In genomic region chr5:125198270-125198974, GRCh38 we compare ENCODE assay signal across 8 cellular contexts.
DNase-seq lines count a peak whose midpoint lies in the region; FAIRE-seq and TF ChIP-seq lines count a peak whose summit lies in the region.

No MANE protein-coding gene starts in this region.

- 35 to 43% methylated on average over 3 of the region's 3 CpGs for WGBS in thyroid gland, 2 donors

- TF ChIP-seq CTCF in astrocyte of the spinal cord (IDR thresholded peaks at IDR 0.05; ENCODE audit: low read depth, low read length) (no peak), thyroid gland (IDR thresholded peaks at IDR 0.05) (no peak), vagina (IDR thresholded peaks at IDR 0.05) (no peak)

- H3K4me3 ChIP-seq in astrocyte of the spinal cord (ENCODE audit: low read depth, low read length) (no peak overlapping the region), thyroid gland (replicated peaks in 1 of 3) (no peak overlapping the region), vagina (no peak overlapping the region)

- no peak overlapping the region for H3K27ac ChIP-seq in thyroid gland
- no peak overlapping the region for H3K27ac ChIP-seq in vagina

- DNase-seq in Ammon's horn (ENCODE audit: low spot score) (peak; percentile 89), NCI-H146 treated with DMSO at 0.1 percent for 48 hours (lab: John Stamatoyannopoulos, UW; ENCODE audit: unreplicated experiment) (peak; percentile 47), astrocyte of the spinal cord (ENCODE audit: low read depth, low spot score) (peak; percentile 86), thyroid gland (peak; percentile 85 to 88), GF-D8 (lab: John Stamatoyannopoulos, UW) (no peak), vagina (ENCODE audit: extremely low spot score in 2 of 2) (no peak)
- DNase-seq in activated CD4-positive, CD25-positive, alpha-beta regulatory T cell treated with anti-CD3 and anti-CD28 coated beads, Interleukin-2, amount 50 U/mL, for 72 hours, result no peak

- TF ChIP-seq POLR2A in thyroid gland (IDR thresholded peaks at IDR 0.05), result no peak
- no peak for TF ChIP-seq POLR2A in vagina (IDR thresholded peaks at IDR 0.05)

- H3K36me3 ChIP-seq in thyroid gland (no peaks in the 10 kb centered on the region), vagina (no peaks in the 10 kb centered on the region)

- in situ Hi-C loops in astrocyte of the spinal cord (cut with HindIII; ENCODE audit: low sequenced_read_pairs), result no loop called here

- FAIRE-seq in islet of Langerhans (lab: Jason Lieb, UNC), result peak; percentile 97

- no peaks in the 10 kb centered on the region for H3K9me3 ChIP-seq in thyroid gland
- no peaks in the 10 kb centered on the region for H3K9me3 ChIP-seq in vagina

- intact Hi-C loops in thyroid gland (cut with DNase I), result no loop called here
- intact Hi-C loops in vagina (cut with DNase I), result no loop called here

- H3K4me1 ChIP-seq in thyroid gland, result peaks cover 0 to 3% of the 10 kb centered on the region in 2 donors
- H3K4me1 ChIP-seq in vagina, result peaks cover 19% of the 10 kb centered on the region

- no peaks in the 10 kb centered on the region for H3K27me3 ChIP-seq in thyroid gland
- no peaks in the 10 kb centered on the region for H3K27me3 ChIP-seq in vagina

Comparison
In these comparisons a context has a peak if more than half of its experiments do, and no peak if none do; other contexts are left out.
1. DNase-seq: peak in Ammon's horn (single experiment), NCI-H146 treated with DMSO at 0.1 percent for 48 hours (single experiment), astrocyte of the spinal cord (single experiment) and thyroid gland (2 of 2); none in GF-D8 (single experiment), vagina (0 of 2) and activated CD4-positive, CD25-positive, alpha-beta regulatory T cell treated with anti-CD3 and anti-CD28 coated beads, Interleukin-2, amount 50 U/mL, for 72 hours (single experiment).